Comparison of ENCODE assay signal across 1 cellular context in genomic region chr5:15424769-15425168, GRCh38.
TF ChIP-seq lines count a peak whose summit lies in the region.

No MANE protein-coding gene starts in this region.

TF ChIP-seq in GM23338, 12 proteins besides CTCF, POLR2A, EP300 and RAD21 (continued from another document):
- TF ChIP-seq, protein P1, sequence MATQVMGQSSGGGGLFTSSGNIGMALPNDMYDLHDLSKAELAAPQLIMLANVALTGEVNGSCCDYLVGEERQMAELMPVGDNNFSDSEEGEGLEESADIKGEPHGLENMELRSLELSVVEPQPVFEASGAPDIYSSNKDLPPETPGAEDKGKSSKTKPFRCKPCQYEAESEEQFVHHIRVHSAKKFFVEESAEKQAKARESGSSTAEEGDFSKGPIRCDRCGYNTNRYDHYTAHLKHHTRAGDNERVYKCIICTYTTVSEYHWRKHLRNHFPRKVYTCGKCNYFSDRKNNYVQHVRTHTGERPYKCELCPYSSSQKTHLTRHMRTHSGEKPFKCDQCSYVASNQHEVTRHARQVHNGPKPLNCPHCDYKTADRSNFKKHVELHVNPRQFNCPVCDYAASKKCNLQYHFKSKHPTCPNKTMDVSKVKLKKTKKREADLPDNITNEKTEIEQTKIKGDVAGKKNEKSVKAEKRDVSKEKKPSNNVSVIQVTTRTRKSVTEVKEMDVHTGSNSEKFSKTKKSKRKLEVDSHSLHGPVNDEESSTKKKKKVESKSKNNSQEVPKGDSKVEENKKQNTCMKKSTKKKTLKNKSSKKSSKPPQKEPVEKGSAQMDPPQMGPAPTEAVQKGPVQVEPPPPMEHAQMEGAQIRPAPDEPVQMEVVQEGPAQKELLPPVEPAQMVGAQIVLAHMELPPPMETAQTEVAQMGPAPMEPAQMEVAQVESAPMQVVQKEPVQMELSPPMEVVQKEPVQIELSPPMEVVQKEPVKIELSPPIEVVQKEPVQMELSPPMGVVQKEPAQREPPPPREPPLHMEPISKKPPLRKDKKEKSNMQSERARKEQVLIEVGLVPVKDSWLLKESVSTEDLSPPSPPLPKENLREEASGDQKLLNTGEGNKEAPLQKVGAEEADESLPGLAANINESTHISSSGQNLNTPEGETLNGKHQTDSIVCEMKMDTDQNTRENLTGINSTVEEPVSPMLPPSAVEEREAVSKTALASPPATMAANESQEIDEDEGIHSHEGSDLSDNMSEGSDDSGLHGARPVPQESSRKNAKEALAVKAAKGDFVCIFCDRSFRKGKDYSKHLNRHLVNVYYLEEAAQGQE (IDR thresholded peaks at IDR 0.05; ENCODE audit: unreplicated experiment) = no peak
- TF ChIP-seq NANOG (IDR thresholded peaks at IDR 0.05; ENCODE audit: borderline replicate concordance) (no peak), STAT1 (IDR thresholded peaks at IDR 0.05; ENCODE audit: unreplicated experiment) (no peak), EZH2phosphoT487 (IDR thresholded peaks at IDR 0.05; ENCODE audit: unreplicated experiment) (no peak), EZH2 (IDR thresholded peaks at IDR 0.05; ENCODE audit: low read depth, unreplicated experiment) (no peak), ZNF331 (CRISPR knock-in tag; IDR thresholded peaks at IDR 0.05; ENCODE audit: low read depth) (no peak)
